2 cellular contexts compared by ENCODE assay signal in the genomic region with DNA sequence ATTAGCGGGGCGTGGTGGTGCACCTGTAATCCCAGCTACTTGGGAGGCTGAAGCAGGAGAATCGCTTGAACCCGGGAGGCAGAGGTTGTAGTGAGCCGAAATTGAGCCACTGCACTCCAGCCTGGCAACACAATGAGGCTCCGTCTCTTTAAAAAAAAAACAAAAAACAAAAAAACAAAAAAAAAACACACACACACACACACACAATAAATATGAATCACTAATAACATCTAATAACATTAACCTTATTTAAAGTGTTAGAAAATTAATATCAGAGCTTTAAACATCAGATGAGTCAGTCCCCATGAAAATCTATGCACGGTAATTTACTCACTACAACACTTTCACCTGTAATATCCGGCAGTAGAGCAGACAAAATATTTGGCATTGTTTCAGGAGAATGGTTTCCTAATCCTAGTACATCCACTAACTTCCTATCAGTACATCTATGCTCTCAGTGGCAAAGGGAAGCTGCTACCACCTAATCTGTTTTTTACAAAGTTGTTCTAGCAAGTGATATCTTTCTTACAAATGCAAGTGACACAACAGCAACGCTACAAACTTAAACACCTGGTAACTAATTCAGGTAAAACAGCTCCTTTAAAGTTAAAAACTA.
TF ChIP-seq lines count a peak whose summit lies in the region.

No MANE protein-coding gene starts in this region.

TF ChIP-seq in liver, 16 proteins besides CTCF, POLR2A, EP300 and RAD21:
- TF ChIP-seq TAF1 (conservative IDR thresholded peaks at IDR 0.05) = no peak
- TF ChIP-seq YY1 (IDR thresholded peaks at IDR 0.05) = peak; percentile 49
- TF ChIP-seq HNF4A (conservative IDR thresholded peaks at IDR 0.05) = peak in 1 of 2 donors; percentile 10

TF ChIP-seq in HepG2, 621 proteins besides CTCF, POLR2A, EP300 and RAD21:
- TF ChIP-seq NFE2L1 (CRISPR knock-in tag; IDR thresholded peaks at IDR 0.05; ENCODE audit: borderline replicate concordance) = no peak
- no peak for TF ChIP-seq ZNF562 (CRISPR knock-in tag; IDR thresholded peaks at IDR 0.05; ENCODE audit: borderline replicate concordance)
- no peak for TF ChIP-seq RELA (CRISPR knock-in tag; IDR thresholded peaks at IDR 0.05)
- TF ChIP-seq, protein P1, sequence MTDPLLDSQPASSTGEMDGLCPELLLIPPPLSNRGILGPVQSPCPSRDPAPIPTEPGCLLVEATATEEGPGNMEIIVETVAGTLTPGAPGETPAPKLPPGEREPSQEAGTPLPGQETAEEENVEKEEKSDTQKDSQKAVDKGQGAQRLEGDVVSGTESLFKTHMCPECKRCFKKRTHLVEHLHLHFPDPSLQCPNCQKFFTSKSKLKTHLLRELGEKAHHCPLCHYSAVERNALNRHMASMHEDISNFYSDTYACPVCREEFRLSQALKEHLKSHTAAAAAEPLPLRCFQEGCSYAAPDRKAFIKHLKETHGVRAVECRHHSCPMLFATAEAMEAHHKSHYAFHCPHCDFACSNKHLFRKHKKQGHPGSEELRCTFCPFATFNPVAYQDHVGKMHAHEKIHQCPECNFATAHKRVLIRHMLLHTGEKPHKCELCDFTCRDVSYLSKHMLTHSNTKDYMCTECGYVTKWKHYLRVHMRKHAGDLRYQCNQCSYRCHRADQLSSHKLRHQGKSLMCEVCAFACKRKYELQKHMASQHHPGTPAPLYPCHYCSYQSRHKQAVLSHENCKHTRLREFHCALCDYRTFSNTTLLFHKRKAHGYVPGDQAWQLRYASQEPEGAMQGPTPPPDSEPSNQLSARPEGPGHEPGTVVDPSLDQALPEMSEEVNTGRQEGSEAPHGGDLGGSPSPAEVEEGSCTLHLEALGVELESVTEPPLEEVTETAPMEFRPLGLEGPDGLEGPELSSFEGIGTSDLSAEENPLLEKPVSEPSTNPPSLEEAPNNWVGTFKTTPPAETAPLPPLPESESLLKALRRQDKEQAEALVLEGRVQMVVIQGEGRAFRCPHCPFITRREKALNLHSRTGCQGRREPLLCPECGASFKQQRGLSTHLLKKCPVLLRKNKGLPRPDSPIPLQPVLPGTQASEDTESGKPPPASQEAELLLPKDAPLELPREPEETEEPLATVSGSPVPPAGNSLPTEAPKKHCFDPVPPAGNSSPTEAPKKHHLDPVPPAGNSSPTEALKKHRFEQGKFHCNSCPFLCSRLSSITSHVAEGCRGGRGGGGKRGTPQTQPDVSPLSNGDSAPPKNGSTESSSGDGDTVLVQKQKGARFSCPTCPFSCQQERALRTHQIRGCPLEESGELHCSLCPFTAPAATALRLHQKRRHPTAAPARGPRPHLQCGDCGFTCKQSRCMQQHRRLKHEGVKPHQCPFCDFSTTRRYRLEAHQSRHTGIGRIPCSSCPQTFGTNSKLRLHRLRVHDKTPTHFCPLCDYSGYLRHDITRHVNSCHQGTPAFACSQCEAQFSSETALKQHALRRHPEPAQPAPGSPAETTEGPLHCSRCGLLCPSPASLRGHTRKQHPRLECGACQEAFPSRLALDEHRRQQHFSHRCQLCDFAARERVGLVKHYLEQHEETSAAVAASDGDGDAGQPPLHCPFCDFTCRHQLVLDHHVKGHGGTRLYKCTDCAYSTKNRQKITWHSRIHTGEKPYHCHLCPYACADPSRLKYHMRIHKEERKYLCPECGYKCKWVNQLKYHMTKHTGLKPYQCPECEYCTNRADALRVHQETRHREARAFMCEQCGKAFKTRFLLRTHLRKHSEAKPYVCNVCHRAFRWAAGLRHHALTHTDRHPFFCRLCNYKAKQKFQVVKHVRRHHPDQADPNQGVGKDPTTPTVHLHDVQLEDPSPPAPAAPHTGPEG (CRISPR knock-in tag; IDR thresholded peaks at IDR 0.05) = no peak
- no peak for TF ChIP-seq SUZ12 (IDR thresholded peaks at IDR 0.05; ENCODE audit: low read depth, low read length)
- TF ChIP-seq, protein P2, sequence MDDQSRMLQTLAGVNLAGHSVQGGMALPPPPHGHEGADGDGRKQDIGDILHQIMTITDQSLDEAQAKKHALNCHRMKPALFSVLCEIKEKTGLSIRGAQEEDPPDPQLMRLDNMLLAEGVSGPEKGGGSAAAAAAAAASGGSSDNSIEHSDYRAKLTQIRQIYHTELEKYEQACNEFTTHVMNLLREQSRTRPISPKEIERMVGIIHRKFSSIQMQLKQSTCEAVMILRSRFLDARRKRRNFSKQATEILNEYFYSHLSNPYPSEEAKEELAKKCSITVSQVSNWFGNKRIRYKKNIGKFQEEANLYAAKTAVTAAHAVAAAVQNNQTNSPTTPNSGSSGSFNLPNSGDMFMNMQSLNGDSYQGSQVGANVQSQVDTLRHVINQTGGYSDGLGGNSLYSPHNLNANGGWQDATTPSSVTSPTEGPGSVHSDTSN (CRISPR knock-in tag; IDR thresholded peaks at IDR 0.05; ENCODE audit: borderline replicate concordance) = no peak
- TF ChIP-seq ZSCAN29 (CRISPR knock-in tag; conservative IDR thresholded peaks at IDR 0.05) = no peak
- TF ChIP-seq RXRB (CRISPR knock-in tag; IDR thresholded peaks at IDR 0.05; ENCODE audit: borderline replicate concordance) = no peak
- TF ChIP-seq, protein P3, sequence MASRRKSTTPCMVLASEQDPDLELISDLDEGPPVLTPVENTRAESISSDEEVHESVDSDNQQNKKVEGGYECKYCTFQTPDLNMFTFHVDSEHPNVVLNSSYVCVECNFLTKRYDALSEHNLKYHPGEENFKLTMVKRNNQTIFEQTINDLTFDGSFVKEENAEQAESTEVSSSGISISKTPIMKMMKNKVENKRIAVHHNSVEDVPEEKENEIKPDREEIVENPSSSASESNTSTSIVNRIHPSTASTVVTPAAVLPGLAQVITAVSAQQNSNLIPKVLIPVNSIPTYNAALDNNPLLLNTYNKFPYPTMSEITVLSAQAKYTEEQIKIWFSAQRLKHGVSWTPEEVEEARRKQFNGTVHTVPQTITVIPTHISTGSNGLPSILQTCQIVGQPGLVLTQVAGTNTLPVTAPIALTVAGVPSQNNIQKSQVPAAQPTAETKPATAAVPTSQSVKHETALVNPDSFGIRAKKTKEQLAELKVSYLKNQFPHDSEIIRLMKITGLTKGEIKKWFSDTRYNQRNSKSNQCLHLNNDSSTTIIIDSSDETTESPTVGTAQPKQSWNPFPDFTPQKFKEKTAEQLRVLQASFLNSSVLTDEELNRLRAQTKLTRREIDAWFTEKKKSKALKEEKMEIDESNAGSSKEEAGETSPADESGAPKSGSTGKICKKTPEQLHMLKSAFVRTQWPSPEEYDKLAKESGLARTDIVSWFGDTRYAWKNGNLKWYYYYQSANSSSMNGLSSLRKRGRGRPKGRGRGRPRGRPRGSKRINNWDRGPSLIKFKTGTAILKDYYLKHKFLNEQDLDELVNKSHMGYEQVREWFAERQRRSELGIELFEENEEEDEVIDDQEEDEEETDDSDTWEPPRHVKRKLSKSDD (CRISPR knock-in tag; IDR thresholded peaks at IDR 0.05; ENCODE audit: low read depth) = no peak
- no peak for TF ChIP-seq ZFP1 (CRISPR knock-in tag; IDR thresholded peaks at IDR 0.05)
- TF ChIP-seq ZNF644 (CRISPR knock-in tag; IDR thresholded peaks at IDR 0.05; ENCODE audit: low read depth) = no peak
- TF ChIP-seq NR2F6 (IDR thresholded peaks at IDR 0.05) = no peak
- TF ChIP-seq NR2F6 (CRISPR knock-in tag; IDR thresholded peaks at IDR 0.05) = no peak
- TF ChIP-seq, protein P4, sequence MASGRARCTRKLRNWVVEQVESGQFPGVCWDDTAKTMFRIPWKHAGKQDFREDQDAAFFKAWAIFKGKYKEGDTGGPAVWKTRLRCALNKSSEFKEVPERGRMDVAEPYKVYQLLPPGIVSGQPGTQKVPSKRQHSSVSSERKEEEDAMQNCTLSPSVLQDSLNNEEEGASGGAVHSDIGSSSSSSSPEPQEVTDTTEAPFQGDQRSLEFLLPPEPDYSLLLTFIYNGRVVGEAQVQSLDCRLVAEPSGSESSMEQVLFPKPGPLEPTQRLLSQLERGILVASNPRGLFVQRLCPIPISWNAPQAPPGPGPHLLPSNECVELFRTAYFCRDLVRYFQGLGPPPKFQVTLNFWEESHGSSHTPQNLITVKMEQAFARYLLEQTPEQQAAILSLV (CRISPR knock-in tag; IDR thresholded peaks at IDR 0.05; ENCODE audit: borderline replicate concordance) = no peak
- TF ChIP-seq STAT5B (CRISPR knock-in tag; IDR thresholded peaks at IDR 0.05) = no peak
- TF ChIP-seq, protein P5, sequence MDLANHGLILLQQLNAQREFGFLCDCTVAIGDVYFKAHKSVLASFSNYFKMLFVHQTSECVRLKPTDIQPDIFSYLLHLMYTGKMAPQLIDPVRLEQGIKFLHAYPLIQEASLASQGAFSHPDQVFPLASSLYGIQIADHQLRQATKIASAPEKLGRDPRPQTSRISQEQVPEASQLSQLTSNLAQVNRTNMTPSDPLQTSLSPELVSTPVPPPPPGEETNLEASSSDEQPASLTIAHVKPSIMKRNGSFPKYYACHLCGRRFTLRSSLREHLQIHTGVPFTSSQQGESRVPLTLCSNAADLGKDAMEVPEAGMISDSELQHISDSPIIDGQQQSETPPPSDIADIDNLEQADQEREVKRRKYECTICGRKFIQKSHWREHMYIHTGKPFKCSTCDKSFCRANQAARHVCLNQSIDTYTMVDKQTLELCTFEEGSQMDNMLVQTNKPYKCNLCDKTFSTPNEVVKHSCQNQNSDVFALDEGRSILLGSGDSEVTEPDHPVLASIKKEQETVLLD (CRISPR knock-in tag; IDR thresholded peaks at IDR 0.05; ENCODE audit: low read depth) = no peak
- TF ChIP-seq, protein P6, sequence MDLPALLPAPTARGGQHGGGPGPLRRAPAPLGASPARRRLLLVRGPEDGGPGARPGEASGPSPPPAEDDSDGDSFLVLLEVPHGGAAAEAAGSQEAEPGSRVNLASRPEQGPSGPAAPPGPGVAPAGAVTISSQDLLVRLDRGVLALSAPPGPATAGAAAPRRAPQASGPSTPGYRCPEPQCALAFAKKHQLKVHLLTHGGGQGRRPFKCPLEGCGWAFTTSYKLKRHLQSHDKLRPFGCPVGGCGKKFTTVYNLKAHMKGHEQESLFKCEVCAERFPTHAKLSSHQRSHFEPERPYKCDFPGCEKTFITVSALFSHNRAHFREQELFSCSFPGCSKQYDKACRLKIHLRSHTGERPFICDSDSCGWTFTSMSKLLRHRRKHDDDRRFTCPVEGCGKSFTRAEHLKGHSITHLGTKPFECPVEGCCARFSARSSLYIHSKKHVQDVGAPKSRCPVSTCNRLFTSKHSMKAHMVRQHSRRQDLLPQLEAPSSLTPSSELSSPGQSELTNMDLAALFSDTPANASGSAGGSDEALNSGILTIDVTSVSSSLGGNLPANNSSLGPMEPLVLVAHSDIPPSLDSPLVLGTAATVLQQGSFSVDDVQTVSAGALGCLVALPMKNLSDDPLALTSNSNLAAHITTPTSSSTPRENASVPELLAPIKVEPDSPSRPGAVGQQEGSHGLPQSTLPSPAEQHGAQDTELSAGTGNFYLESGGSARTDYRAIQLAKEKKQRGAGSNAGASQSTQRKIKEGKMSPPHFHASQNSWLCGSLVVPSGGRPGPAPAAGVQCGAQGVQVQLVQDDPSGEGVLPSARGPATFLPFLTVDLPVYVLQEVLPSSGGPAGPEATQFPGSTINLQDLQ (CRISPR knock-in tag; IDR thresholded peaks at IDR 0.05) = no peak
- no peak for TF ChIP-seq ZBTB38 (CRISPR knock-in tag; IDR thresholded peaks at IDR 0.05)
- no peak for TF ChIP-seq KDM6A (CRISPR knock-in tag; IDR thresholded peaks at IDR 0.05; ENCODE audit: low read depth)
